ENCODE assay signal across 23 cellular contexts in the genomic region with DNA sequence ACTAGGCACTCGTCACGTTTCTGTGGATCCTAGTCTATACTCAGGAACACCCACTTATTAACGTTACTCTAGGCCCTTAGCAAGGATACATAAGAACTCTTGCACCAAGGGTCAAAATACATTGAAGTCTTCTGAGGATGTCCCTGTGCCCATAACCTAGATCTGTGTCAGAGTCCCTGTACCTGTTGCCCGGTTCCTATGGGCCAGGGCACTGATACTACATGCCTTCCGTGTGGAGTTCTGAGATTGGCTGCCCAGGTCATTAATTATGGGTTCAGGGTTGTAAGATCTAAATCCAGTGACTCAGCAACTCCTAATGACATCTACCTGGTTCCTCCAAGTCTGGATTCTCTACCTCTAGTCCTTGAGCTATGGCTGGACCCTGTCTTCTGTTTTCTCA.
A peak's percentile ranks its signal among the peaks of the same experiment; 100 is the strongest.
DNase-seq lines count a peak whose midpoint lies in the region; ATAC-seq, FAIRE-seq and TF ChIP-seq lines count a peak whose summit lies in the region.
"Had no signal": no experiment of that assay in that cellular context is flagged by ENCODE, and none has a peak within 500 bp of the region (broad histone marks: within the 10 kb centered on the region; RNA-seq: fewer than 3 reads in every experiment).

No MANE protein-coding gene starts in this region.

- H3K27me3 Mint-ChIP-seq in activated T-helper 17 cell treated with anti-CD3 and anti-CD28 coated beads, Interleukin-2, amount 50 U/mL, for 72 hours: no peaks in the 10 kb centered on the region
- H3K27me3 Mint-ChIP-seq: B cell; CD4-positive, CD25-positive, alpha-beta regulatory T cell had no signal

- no peak overlapping the region for H3K27ac ChIP-seq in K562 (ENCODE audit: extremely low read depth, low read depth, low read length)
- H3K27ac ChIP-seq: 22Rv1, BLaER1, C4-2B, GM23248 had no signal

- intact Hi-C loops in K562 (cut with micrococcal nuclease): no loop called here

- no peak overlapping the region for H3K4me3 Mint-ChIP-seq in activated T-helper 17 cell treated with anti-CD3 and anti-CD28 coated beads, Interleukin-2, amount 50 U/mL, for 72 hours
- H3K4me3 Mint-ChIP-seq: B cell; CD4-positive, CD25-positive, alpha-beta regulatory T cell; CD8-positive, alpha-beta T cell had no signal

- no peaks in the 10 kb centered on the region for H3K36me3 ChIP-seq in K562 (ENCODE audit: control insufficient read depth, insufficient read depth, low read length)

- 21% methylated on average over 5 of the region's 5 CpGs for WGBS in K562 (ENCODE audit: insufficient coverage, low coverage, missing lambda C conversion rate)

- TF ChIP-seq CTCF in K562 (IDR thresholded peaks at IDR 0.05 in 2 of 3, conservative IDR thresholded peaks at IDR 0.05 in 1 of 3; ENCODE audit: insufficient read depth in 2 of 3, low read depth in 1 of 3, low read length in 3 of 3): no peak
- no peak for TF ChIP-seq CTCF in omental fat pad (IDR thresholded peaks at IDR 0.05)

- H3K27ac Mint-ChIP-seq in activated T-helper 17 cell treated with anti-CD3 and anti-CD28 coated beads, Interleukin-2, amount 50 U/mL, for 72 hours: no peak overlapping the region
- H3K27ac Mint-ChIP-seq: B cell; CD8-positive, alpha-beta T cell had no signal

- no peaks in the 10 kb centered on the region for H3K27me3 ChIP-seq in K562 (ENCODE audit: control insufficient read depth in 2 of 2, insufficient read depth in 2 of 2, low read length in 2 of 2)
- H3K27me3 ChIP-seq: BLaER1 had no signal

- FAIRE-seq in K562 (lab: Jason Lieb, UNC): no peak
- FAIRE-seq: A204.1, GM19239, H1 had no signal

- H3K4me1 Mint-ChIP-seq in activated T-helper 17 cell treated with anti-CD3 and anti-CD28 coated beads, Interleukin-2, amount 50 U/mL, for 72 hours: no peaks in the 10 kb centered on the region
- H3K4me1 Mint-ChIP-seq: B cell had no signal

- no peaks in the 10 kb centered on the region for H3K9me1 ChIP-seq in K562 (ENCODE audit: control insufficient read depth, insufficient read depth, low read length)

- in situ Hi-C loops in GM18951 (cut with MboI; ENCODE audit: low sequenced_read_pairs, unreplicated experiment) (no loop called here), K562 (cut with MboI) (no loop called here)

- POLR2A ChIA-PET in K562 (lab: Yijun Ruan, JAX): interaction anchor here (0.7 to 1.1 kb wide), 2 partner anchors 11 to 313 kb away, joined by 3 read pairs; no protein-coding TSS in a partner anchor

- no peaks in the 10 kb centered on the region for H3K79me2 ChIP-seq in K562 (ENCODE audit: control insufficient read depth, insufficient read depth, low read length)

- no peaks in the 10 kb centered on the region for H3K9me3 Mint-ChIP-seq in activated T-helper 17 cell treated with anti-CD3 and anti-CD28 coated beads, Interleukin-2, amount 50 U/mL, for 72 hours
- H3K9me3 Mint-ChIP-seq: CD8-positive, alpha-beta T cell had no signal

- no peaks in the 10 kb centered on the region for H4K20me1 ChIP-seq in K562 (replicated peaks; ENCODE audit: control insufficient read depth, insufficient read depth, low read length)
- H4K20me1 ChIP-seq: BLaER1 had no signal

- H3K9me3 ChIP-seq in K562 (replicated peaks; ENCODE audit: control insufficient read depth, insufficient read depth, low read depth, low read length): no peaks in the 10 kb centered on the region
- H3K9me3 ChIP-seq: BLaER1, Caco-2 had no signal

- H3K4me1 ChIP-seq in K562 (replicated peaks in 1 of 2; ENCODE audit: control insufficient read depth in 2 of 2, insufficient read depth in 2 of 2, low read length in 2 of 2): peaks cover 0 to 6% of the 10 kb centered on the region in 2 experiments; a peak in 2 of 5 replicates
- H3K4me1 ChIP-seq: BLaER1, Caco-2 had no signal

- DNase-seq in NCI-H82 (lab: John Stamatoyannopoulos, UW) (peak; percentile 54), NCI-H82 treated with DMSO at 0.1 percent for 48 hours (lab: John Stamatoyannopoulos, UW; ENCODE audit: unreplicated experiment) (no peak), K562 (ENCODE audit: extremely low read depth in 1 of 4, low spot score in 3 of 4) (no peak), omental fat pad (ENCODE audit: low spot score) (no peak)
- DNase-seq: Caco-2; CD4-positive, CD25-positive, alpha-beta regulatory T cell; CD8-positive, alpha-beta T cell; DMS 273 treated with DMSO at 0.1 percent for 48 hours; DMS79; EL; GDM1; GM23248; H7; HCEC 1CT had no signal

- no peak overlapping the region for H3K4me3 ChIP-seq in K562
- H3K4me3 ChIP-seq: BLaER1, GM23248 had no signal

- no peak overlapping the region for H3K4me2 ChIP-seq in K562 (ENCODE audit: insufficient read depth, low read length)
- H3K4me2 ChIP-seq: BLaER1 had no signal

- no peak for TF ChIP-seq EP300 in K562 (IDR thresholded peaks at IDR 0.05; ENCODE audit: low read length)

- no TSS peak for BruUV-seq in K562 (replicated peaks; lab: Mats Ljungman, UMichigan)

- CTCF ChIA-PET in K562 (lab: Yijun Ruan, JAX; ENCODE audit: low intra/inter-chr PET ratio): no interaction called here

- no peak overlapping the region for H2AFZ ChIP-seq in K562 (ENCODE audit: low read depth, low read length)
- H2AFZ ChIP-seq: GM23248 had no signal

- TF ChIP-seq POLR2A in GM18951 (IDR thresholded peaks at IDR 0.05; ENCODE audit: extremely low read depth, insufficient read depth, insufficient read length) (peak; percentile 13), K562 (conservative IDR thresholded peaks at IDR 0.05) (no peak)

- peaks cover 78% of the 10 kb centered on the region for H3K36me3 Mint-ChIP-seq in activated T-helper 17 cell treated with anti-CD3 and anti-CD28 coated beads, Interleukin-2, amount 50 U/mL, for 72 hours (ENCODE audit: low read depth)

- ATAC-seq in K562: no peak
- no peak for ATAC-seq in omental fat pad (ENCODE audit: low FRiP score)
- no peak for ATAC-seq in activated T-helper 17 cell treated with anti-CD3 and anti-CD28 coated beads, Interleukin-2, amount 50 U/mL, for 72 hours (replicated peaks)
- ATAC-seq: CD8-positive, alpha-beta T cell had no signal

- no peak overlapping the region for H3K9ac ChIP-seq in K562 (ENCODE audit: insufficient read depth in 1 of 2, low read depth in 2 of 2, low read length in 2 of 2)
- H3K9ac ChIP-seq: BLaER1, GM23248 had no signal

- TF ChIP-seq RAD21 in K562 (CRISPR knock-in tag; conservative IDR thresholded peaks at IDR 0.05 in 1 of 2, IDR thresholded peaks at IDR 0.05 in 1 of 2): no peak

TF ChIP-seq in K562, 482 proteins besides CTCF, POLR2A, EP300 and RAD21:
- TF ChIP-seq MEF2D (tag; conservative IDR thresholded peaks at IDR 0.05; ENCODE audit: low read depth) (no peak), NFE2 (IDR thresholded peaks at IDR 0.05; ENCODE audit: low read depth) (peak; percentile 63), STAT5B (CRISPR knock-in tag; IDR thresholded peaks at IDR 0.05) (no peak), TCFL5 (CRISPR knock-in tag; conservative IDR thresholded peaks at IDR 0.05) (no peak), RBM17 (IDR thresholded peaks at IDR 0.05; ENCODE audit: borderline replicate concordance, low read depth, low read length) (no peak), PCBP1 (IDR thresholded peaks at IDR 0.05; ENCODE audit: low read depth, low read length, poor library complexity, severe bottlenecking) (no peak), ARID2 (IDR thresholded peaks at IDR 0.05) (no peak), ZNF316 (IDR thresholded peaks at IDR 0.05) (0 out of 2 replicates have a peak, but pooled peaks have one; percentile 9), KLF10 (CRISPR knock-in tag; IDR thresholded peaks at IDR 0.05) (no peak), EGR1 (conservative IDR thresholded peaks at IDR 0.05) (no peak)
- TF ChIP-seq, protein P1, sequence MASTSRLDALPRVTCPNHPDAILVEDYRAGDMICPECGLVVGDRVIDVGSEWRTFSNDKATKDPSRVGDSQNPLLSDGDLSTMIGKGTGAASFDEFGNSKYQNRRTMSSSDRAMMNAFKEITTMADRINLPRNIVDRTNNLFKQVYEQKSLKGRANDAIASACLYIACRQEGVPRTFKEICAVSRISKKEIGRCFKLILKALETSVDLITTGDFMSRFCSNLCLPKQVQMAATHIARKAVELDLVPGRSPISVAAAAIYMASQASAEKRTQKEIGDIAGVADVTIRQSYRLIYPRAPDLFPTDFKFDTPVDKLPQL (IDR thresholded peaks at IDR 0.05; ENCODE audit: extremely low read depth, insufficient read length): no peak
